In genomic region chr2:239509388-239510143, GRCh38 we compare ENCODE assay signal across 23 cellular contexts.
"Had no signal": no experiment of that assay in that cellular context is flagged by ENCODE, and none has a peak within 500 bp of the region (broad histone marks: within the 10 kb centered on the region; RNA-seq: fewer than 3 reads in every experiment).

No MANE protein-coding gene starts in this region.

- H3K4me1 ChIP-seq: gastrocnemius medialis, heart left ventricle, lower lobe of right lung, parathyroid adenoma, right atrium auricular region, sigmoid colon, stomach, thyroid gland had no signal

- H3K27me3 ChIP-seq: gastrocnemius medialis, heart left ventricle, right atrium auricular region, sigmoid colon, stomach, thyroid gland had no signal

- H3K27ac ChIP-seq: coronary artery, epithelial cell of prostate, gastrocnemius medialis, heart left ventricle, lower lobe of right lung, parathyroid adenoma, right atrium auricular region, sigmoid colon, stomach, thyroid gland had no signal

- H3K36me3 ChIP-seq: gastrocnemius medialis, heart left ventricle, lower lobe of right lung, right atrium auricular region, sigmoid colon, stomach, thyroid gland had no signal

- DNase-seq: dermis blood vessel endothelial cell; effector CD4-positive, alpha-beta T cell; foreskin fibroblast; gastrocnemius medialis; hippocampal formation; kidney glomerular epithelial cell; left colon; left ventricle myocardium superior; lower lobe of right lung; nephron progenitor cell; sigmoid colon; stimulated activated CD4-positive, alpha-beta T cell treated with anti-CD3 and anti-CD28 coated beads, Interleukin-2, amount 100 ng/mL, for 24 hours; stimulated activated CD4-positive, alpha-beta T cell treated with anti-CD3 and anti-CD28 coated beads, Interleukin-4, amount 100 ng/mL, for 24 hours; stimulated activated naive CD4-positive, alpha-beta T cell treated with Interleukin-2 at 50 U/mL for 16 hours; stomach; thyroid gland had no signal

- ATAC-seq: gastrocnemius medialis; heart left ventricle; left colon; left ventricle myocardium superior; lower lobe of right lung; naive thymus-derived CD8-positive, alpha-beta T cell; stimulated activated effector memory CD8-positive, alpha-beta T cell treated with anti-CD3 and anti-CD28 coated beads, Interleukin-12 subunit alpha, Interleukin-12 subunit beta, amount 100 ng/mL, for 72 hours had no signal

- H3K4me3 ChIP-seq: coronary artery, gastrocnemius medialis, heart left ventricle, lower lobe of right lung, right atrium auricular region, sigmoid colon, stomach, thyroid gland had no signal

- H3K9me3 ChIP-seq: gastrocnemius medialis, heart left ventricle, lower lobe of right lung, right atrium auricular region, sigmoid colon, stomach, thyroid gland had no signal
